8 cellular contexts compared by ENCODE assay signal in the genomic region with DNA sequence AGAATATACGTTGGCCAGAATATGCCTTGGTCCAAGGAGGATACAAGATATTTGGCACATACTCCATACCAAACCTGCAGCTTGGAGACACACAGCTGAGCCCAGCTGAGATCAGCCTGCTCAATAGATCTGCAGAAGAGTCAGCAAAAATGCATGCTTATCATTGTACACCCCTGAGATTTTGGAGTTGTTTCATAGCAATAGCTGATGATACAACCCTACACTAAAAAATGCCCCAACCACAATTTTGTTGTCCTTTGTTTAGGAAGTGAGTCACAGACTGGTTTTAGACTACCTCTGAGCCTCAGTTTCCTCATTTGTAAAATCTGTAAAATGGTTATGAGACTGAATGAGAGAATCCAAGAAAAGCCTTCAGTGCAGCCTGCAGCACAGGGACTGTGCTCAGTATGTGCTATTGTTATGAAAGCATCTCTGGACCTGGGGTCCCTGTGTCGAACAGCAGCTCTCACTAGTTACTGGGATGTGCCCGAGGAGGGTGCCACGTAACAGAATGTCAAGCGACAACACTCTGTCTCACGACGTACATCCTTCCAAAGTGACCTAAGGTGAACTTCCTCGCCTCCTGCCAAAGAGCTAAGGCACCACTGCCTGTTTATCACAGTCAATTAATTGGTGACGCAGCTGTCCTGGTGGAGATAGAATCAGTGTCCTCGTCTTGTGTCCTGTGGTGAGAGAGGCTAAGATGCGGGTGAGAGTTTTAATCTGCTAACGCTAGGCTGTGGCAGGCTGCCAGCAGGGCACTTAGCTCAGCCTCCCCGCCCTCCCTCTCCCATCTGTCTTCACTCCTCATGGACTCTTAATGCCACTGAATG. TPM values are rescaled to one million over a fixed set of nuclear protein-coding genes. Genes with fewer than 3 reads are reported as not detected.
DNase-seq lines count a peak whose midpoint lies in the region; ATAC-seq and TF ChIP-seq lines count a peak whose summit lies in the region.

No MANE protein-coding gene starts in this region.

- H3K4me1 ChIP-seq in HEK293 (ENCODE audit: control insufficient read depth, insufficient read depth, low read length) (peaks cover 13% of the 10 kb centered on the region), skeletal muscle tissue (ENCODE audit: control insufficient read depth in 3 of 3, insufficient read depth in 3 of 3, low read length in 3 of 3) (peaks cover 11 to 16% (median 16%) of the 10 kb centered on the region in 3 donors)

- in situ Hi-C loops in GM13976 (cut with MboI; ENCODE audit: low sequenced_read_pairs, unreplicated experiment): loop anchor here (25.0 kb wide), 1 partner anchor 499 kb away; no protein-coding TSS in a partner anchor

- POLR2A ChIA-PET in HEK293 (lab: Yijun Ruan, JAX): interaction anchor here (0.8 to 3.0 kb wide), 3 partner anchors 12 to 332 kb away, joined by 3 to 27 read pairs (median 3); a partner anchor contains a TSS

- ATAC-seq in HG03045 (IDR thresholded peaks at IDR 0.05; ENCODE audit: unreplicated experiment) (no peak), HG03280 (IDR thresholded peaks at IDR 0.05; ENCODE audit: unreplicated experiment) (no peak)

- peak overlapping the region in 1 of 3 donors; percentile 35 for H3K9ac ChIP-seq in skeletal muscle tissue (ENCODE audit: low read depth in 1 of 3, low read length in 3 of 3)

- no peak overlapping the region for H3K4me3 ChIP-seq in HEK293 (ENCODE audit: low read depth, low read length)
- no peak overlapping the region for H3K4me3 ChIP-seq in fibroblast of villous mesenchyme (ENCODE audit: low read depth, low read length)
- peak overlapping the region in 1 of 3 donors; percentile 7 for H3K4me3 ChIP-seq in skeletal muscle tissue (ENCODE audit: low read length in 3 of 3)

- H3K27ac ChIP-seq in HEK293 (ENCODE audit: extremely low read depth, low read depth, low read length): peak overlapping the region; percentile 22; the same call in 1 of the 2 replicates
- peak overlapping the region; percentile 42 for H3K27ac ChIP-seq in skeletal muscle tissue (ENCODE audit: low read depth, low read length)

- DNase-seq in NCI-H69 (lab: John Stamatoyannopoulos, UW) (peak; percentile 97), fibroblast of villous mesenchyme (ENCODE audit: low read depth) (peak; percentile 76), GM13976 (ENCODE audit: low spot score) (no peak), mucosa of gallbladder (ENCODE audit: low spot score) (no peak)

- H3K27me3 ChIP-seq in skeletal muscle tissue (ENCODE audit: control insufficient read depth in 3 of 3, insufficient read depth in 3 of 3, low read length in 3 of 3): no peaks in the 10 kb centered on the region

- no peaks in the 10 kb centered on the region for H3K9me3 ChIP-seq in HEK293 (ENCODE audit: control insufficient read depth, insufficient read depth, low read depth, low read length)
- H3K9me3 ChIP-seq in skeletal muscle tissue (ENCODE audit: control insufficient read depth in 3 of 3, low read length in 3 of 3): no peaks in the 10 kb centered on the region

- CTCF ChIA-PET in HEK293 (lab: Yijun Ruan, JAX): interaction anchor here (0.6 to 2.7 kb wide), 2 partner anchors 12 to 1896 kb away, joined by 3 to 16 read pairs; no protein-coding TSS in a partner anchor

- H3K36me3 ChIP-seq in HEK293 (ENCODE audit: control insufficient read depth in 2 of 2, insufficient read depth in 1 of 2, low read length in 2 of 2): no peaks in the 10 kb centered on the region
- no peaks in the 10 kb centered on the region for H3K36me3 ChIP-seq in skeletal muscle tissue (ENCODE audit: control insufficient read depth in 3 of 3, insufficient read depth in 3 of 3, low read length in 3 of 3)

- TF ChIP-seq CTCF in HEK293 (tag by site-specific recombination; IDR thresholded peaks at IDR 0.05): no peak
- no peak for TF ChIP-seq CTCF in fibroblast of villous mesenchyme (IDR thresholded peaks at IDR 0.05; ENCODE audit: insufficient read depth, low read depth, low read length)
- no peak for TF ChIP-seq CTCF in GM13976 (IDR thresholded peaks at IDR 0.05; ENCODE audit: borderline replicate concordance, control extremely low read depth, extremely low read depth, insufficient read depth, missing control alignments)

TF ChIP-seq in HEK293, 187 proteins besides CTCF, POLR2A, EP300 and RAD21 (continues in another document):
- TF ChIP-seq ZNF596 (tag by site-specific recombination; IDR thresholded peaks at IDR 0.05): 0 out of 2 replicates have a peak, but pooled peaks have one; percentile 26
- TF ChIP-seq, protein P1, sequence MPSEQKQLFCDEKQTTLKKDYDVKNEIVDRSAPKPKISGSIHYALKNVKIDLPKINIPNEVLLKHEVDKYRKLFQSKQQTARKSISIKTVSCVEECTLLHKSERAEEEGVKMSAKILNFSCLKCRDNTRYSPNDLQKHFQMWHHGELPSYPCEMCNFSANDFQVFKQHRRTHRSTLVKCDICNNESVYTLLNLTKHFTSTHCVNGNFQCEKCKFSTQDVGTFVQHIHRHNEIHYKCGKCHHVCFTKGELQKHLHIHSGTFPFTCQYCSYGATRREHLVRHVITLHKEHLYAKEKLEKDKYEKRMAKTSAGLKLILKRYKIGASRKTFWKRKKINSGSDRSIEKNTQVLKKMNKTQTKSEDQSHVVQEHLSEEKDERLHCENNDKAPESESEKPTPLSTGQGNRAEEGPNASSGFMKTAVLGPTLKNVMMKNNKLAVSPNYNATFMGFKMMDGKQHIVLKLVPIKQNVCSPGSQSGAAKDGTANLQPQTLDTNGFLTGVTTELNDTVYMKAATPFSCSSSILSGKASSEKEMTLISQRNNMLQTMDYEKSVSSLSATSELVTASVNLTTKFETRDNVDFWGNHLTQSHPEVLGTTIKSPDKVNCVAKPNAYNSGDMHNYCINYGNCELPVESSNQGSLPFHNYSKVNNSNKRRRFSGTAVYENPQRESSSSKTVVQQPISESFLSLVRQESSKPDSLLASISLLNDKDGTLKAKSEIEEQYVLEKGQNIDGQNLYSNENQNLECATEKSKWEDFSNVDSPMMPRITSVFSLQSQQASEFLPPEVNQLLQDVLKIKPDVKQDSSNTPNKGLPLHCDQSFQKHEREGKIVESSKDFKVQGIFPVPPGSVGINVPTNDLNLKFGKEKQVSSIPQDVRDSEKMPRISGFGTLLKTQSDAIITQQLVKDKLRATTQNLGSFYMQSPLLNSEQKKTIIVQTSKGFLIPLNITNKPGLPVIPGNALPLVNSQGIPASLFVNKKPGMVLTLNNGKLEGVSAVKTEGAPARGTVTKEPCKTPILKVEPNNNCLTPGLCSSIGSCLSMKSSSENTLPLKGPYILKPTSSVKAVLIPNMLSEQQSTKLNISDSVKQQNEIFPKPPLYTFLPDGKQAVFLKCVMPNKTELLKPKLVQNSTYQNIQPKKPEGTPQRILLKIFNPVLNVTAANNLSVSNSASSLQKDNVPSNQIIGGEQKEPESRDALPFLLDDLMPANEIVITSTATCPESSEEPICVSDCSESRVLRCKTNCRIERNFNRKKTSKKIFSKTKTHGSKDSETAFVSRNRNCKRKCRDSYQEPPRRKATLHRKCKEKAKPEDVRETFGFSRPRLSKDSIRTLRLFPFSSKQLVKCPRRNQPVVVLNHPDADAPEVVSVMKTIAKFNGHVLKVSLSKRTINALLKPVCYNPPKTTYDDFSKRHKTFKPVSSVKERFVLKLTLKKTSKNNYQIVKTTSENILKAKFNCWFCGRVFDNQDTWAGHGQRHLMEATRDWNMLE (tag by site-specific recombination; conservative IDR thresholded peaks at IDR 0.05; ENCODE audit: low read depth): 0 out of 2 replicates have a peak, but pooled peaks have one; percentile 11
- TF ChIP-seq, protein P2, sequence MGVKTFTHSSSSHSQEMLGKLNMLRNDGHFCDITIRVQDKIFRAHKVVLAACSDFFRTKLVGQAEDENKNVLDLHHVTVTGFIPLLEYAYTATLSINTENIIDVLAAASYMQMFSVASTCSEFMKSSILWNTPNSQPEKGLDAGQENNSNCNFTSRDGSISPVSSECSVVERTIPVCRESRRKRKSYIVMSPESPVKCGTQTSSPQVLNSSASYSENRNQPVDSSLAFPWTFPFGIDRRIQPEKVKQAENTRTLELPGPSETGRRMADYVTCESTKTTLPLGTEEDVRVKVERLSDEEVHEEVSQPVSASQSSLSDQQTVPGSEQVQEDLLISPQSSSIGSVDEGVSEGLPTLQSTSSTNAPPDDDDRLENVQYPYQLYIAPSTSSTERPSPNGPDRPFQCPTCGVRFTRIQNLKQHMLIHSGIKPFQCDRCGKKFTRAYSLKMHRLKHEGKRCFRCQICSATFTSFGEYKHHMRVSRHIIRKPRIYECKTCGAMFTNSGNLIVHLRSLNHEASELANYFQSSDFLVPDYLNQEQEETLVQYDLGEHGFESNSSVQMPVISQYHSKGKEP (tag by site-specific recombination; IDR thresholded peaks at IDR 0.05): peak; percentile 55
- no peak for TF ChIP-seq REPIN1 (tag by site-specific recombination; IDR thresholded peaks at IDR 0.05; ENCODE audit: low read depth)
- TF ChIP-seq, protein P3, sequence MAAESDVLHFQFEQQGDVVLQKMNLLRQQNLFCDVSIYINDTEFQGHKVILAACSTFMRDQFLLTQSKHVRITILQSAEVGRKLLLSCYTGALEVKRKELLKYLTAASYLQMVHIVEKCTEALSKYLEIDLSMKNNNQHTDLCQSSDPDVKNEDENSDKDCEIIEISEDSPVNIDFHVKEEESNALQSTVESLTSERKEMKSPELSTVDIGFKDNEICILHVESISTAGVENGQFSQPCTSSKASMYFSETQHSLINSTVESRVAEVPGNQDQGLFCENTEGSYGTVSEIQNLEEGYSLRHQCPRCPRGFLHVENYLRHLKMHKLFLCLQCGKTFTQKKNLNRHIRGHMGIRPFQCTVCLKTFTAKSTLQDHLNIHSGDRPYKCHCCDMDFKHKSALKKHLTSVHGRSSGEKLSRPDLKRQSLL (tag by site-specific recombination; IDR thresholded peaks at IDR 0.05): no peak

RNA-seq across cellular contexts. Expression of a gene that starts 18.2 kb away (rescaled TPM):
- 4.3 and 4.5 TPM in 2 replicates for total RNA-seq in fibroblast of villous mesenchyme
- total RNA-seq in skeletal muscle tissue: 5.2 TPM
- total RNA-seq in mucosa of gallbladder: 12.3 TPM

RNA-seq across cellular contexts. Expression of a gene that starts 59.2 kb away (rescaled TPM):
- total RNA-seq in fibroblast of villous mesenchyme (not detected in 2 replicates), skeletal muscle tissue (not detected), mucosa of gallbladder (1.0 TPM)

Comparison
In these comparisons a context has a peak if more than half of its experiments do, and no peak if none do; other contexts are left out.
1. DNase-seq: peak in NCI-H69 (single experiment) and fibroblast of villous mesenchyme (single experiment); none in GM13976 (single experiment) and mucosa of gallbladder (single experiment).